ENCODE assay signal across 16 cellular contexts in the genomic region with DNA sequence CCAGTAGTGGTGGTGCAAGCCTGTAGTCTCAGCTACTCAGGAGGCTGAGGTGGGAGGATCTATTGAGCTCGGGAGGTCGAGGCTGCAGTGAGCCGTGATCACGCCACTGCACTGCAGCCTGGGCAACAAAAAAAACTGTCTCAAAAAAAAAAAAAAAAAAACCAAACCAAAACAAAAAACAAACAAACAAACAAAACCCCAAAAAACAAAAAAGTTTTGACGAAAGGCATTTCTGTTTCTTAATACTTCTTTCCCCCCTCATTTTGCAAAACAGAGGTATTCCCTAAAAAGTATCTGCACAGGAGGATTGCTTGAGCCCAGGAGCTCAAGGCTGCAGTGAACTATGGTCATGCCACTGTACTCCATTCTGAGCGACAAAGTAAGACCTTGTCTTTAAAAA. TPM values are rescaled to one million over a fixed set of nuclear protein-coding genes. Genes with fewer than 3 reads are reported as not detected.
DNase-seq lines count a peak whose midpoint lies in the region; ATAC-seq, FAIRE-seq and TF ChIP-seq lines count a peak whose summit lies in the region.
"Had no signal": no experiment of that assay in that cellular context is flagged by ENCODE, and none has a peak within 500 bp of the region (broad histone marks: within the 10 kb centered on the region; RNA-seq: fewer than 3 reads in every experiment).

No MANE protein-coding gene starts in this region.

- intact Hi-C loops in GM12878 (cut with micrococcal nuclease; ENCODE audit: unreplicated experiment), result loop anchor here (10.0 kb wide), 1 partner anchor 126 kb away; a partner anchor contains a TSS
- intact Hi-C loops in thyroid gland (cut with DNase I), result no loop called here

- H3K36me3 ChIP-seq in OCI-LY3 (replicated peaks; ENCODE audit: low read depth, low read length) (peaks cover 10% of the 10 kb centered on the region), GM12878 (ENCODE audit: control insufficient read depth in 2 of 2, insufficient read depth in 2 of 2, low read length in 1 of 2) (peaks cover 0 to 5% of the 10 kb centered on the region in 2 experiments; a peak in 1 of 4 replicates), thyroid gland (no peaks in the 10 kb centered on the region)

- POLR2A ChIA-PET in GM12878 (lab: Charles Lee), result interaction anchor here (0.7 to 1.7 kb wide), 3 partner anchors 11 to 323 kb away, joined by 3 to 5 read pairs (median 3); a partner anchor contains a TSS

- peak overlapping the region; percentile 22 for H3K27ac Mint-ChIP-seq in stimulated activated naive CD8-positive, alpha-beta T cell treated with anti-CD3 and anti-CD28 coated beads, Interleukin-15, Interleukin-2, amounts not matched to agents 100 ng/mL and 50 ng/mL, for 24 hours

- no TSS peak for BruUV-seq in GM12878 (replicated peaks; lab: Mats Ljungman, UMichigan)

- H3K4me3 ChIP-seq in OCI-LY3 (ENCODE audit: low read length) (no peak overlapping the region), GM12878 (no peak overlapping the region), thyroid gland (replicated peaks in 1 of 3) (no peak overlapping the region)
- H3K4me3 ChIP-seq: ascending aorta, lung had no signal

- in situ Hi-C loops in GM12878 (cut with MboI), result no loop called here

- H3K79me2 ChIP-seq in OCI-LY3 (ENCODE audit: low read length), result peaks cover 99% of the 10 kb centered on the region
- peaks cover 75% of the 10 kb centered on the region for H3K79me2 ChIP-seq in GM12878 (ENCODE audit: control insufficient read depth, insufficient read depth, low read length)

- TF ChIP-seq RAD21 in GM12878 (IDR thresholded peaks at IDR 0.05; ENCODE audit: insufficient read depth, low read depth, low read length), result no peak

- CTCF ChIA-PET in GM12878 (lab: Yijun Ruan, JAX), result interaction anchor here (1.6 kb wide), 1 partner anchor 241 kb away, joined by 3 read pairs; no protein-coding TSS in a partner anchor

- no peak for TF ChIP-seq EP300 in GM12878 (IDR thresholded peaks at IDR 0.05; ENCODE audit: borderline replicate concordance in 1 of 2, control insufficient read depth in 1 of 2, low read depth in 2 of 2, low read length in 2 of 2)

- no peaks in the 10 kb centered on the region for H3K27me3 Mint-ChIP-seq in stimulated activated naive CD8-positive, alpha-beta T cell treated with anti-CD3 and anti-CD28 coated beads, Interleukin-15, Interleukin-2, amounts not matched to agents 100 ng/mL and 50 ng/mL, for 24 hours

- no peaks in the 10 kb centered on the region for H3K9me3 Mint-ChIP-seq in stimulated activated naive CD8-positive, alpha-beta T cell treated with anti-CD3 and anti-CD28 coated beads, Interleukin-15, Interleukin-2, amounts not matched to agents 100 ng/mL and 50 ng/mL, for 24 hours

- RAD21 ChIA-PET in GM12878 (lab: Charles Lee; ENCODE audit: unreplicated experiment), result no interaction called here

- H3K4me2 ChIP-seq in OCI-LY3 (ENCODE audit: low read length), result peak overlapping the region; percentile 64; the same call in 1 of the 2 replicates
- no peak overlapping the region for H3K4me2 ChIP-seq in GM12878 (ENCODE audit: control insufficient read depth, insufficient read depth)

- H3K27ac ChIP-seq in OCI-LY3 (ENCODE audit: low read length), result peak overlapping the region; percentile 74
- 0 out of 2 replicates have a peak overlapping the region, but pooled peaks have one; percentile 18 for H3K27ac ChIP-seq in GM12878 (ENCODE audit: control insufficient read depth, insufficient read depth)
- peak overlapping the region in 2 of 3 donors; percentile 3 to 91 for H3K27ac ChIP-seq in thyroid gland
- H3K27ac ChIP-seq: ascending aorta had no signal

- H3K27me3 ChIP-seq in OCI-LY3 (ENCODE audit: low read depth, low read length) (no peaks in the 10 kb centered on the region), GM12878 (replicated peaks in 1 of 2; ENCODE audit: control insufficient read depth in 2 of 2, insufficient read depth in 2 of 2, low read length in 1 of 2) (no peaks in the 10 kb centered on the region), thyroid gland (no peaks in the 10 kb centered on the region)
- H3K27me3 ChIP-seq: ascending aorta had no signal

- peaks cover 21% of the 10 kb centered on the region for H3K36me3 Mint-ChIP-seq in stimulated activated naive CD8-positive, alpha-beta T cell treated with anti-CD3 and anti-CD28 coated beads, Interleukin-15, Interleukin-2, amounts not matched to agents 100 ng/mL and 50 ng/mL, for 24 hours (ENCODE audit: low read depth)

- no peaks in the 10 kb centered on the region for H3K9me3 ChIP-seq in OCI-LY3 (ENCODE audit: insufficient read depth, low read length)
- H3K9me3 ChIP-seq in GM12878 (replicated peaks; ENCODE audit: control insufficient read depth, insufficient read depth, low read length), result no peaks in the 10 kb centered on the region; the same call in 2 of the 3 replicates
- H3K9me3 ChIP-seq in thyroid gland, result no peaks in the 10 kb centered on the region
- H3K9me3 ChIP-seq: ascending aorta had no signal

- H4K20me1 ChIP-seq in OCI-LY3 (ENCODE audit: insufficient read depth, low read length), result peaks cover 73% of the 10 kb centered on the region
- no peaks in the 10 kb centered on the region for H4K20me1 ChIP-seq in GM12878 (ENCODE audit: control insufficient read depth, insufficient read depth)

- SMC1A ChIA-PET in GM12878 (lab: Charles Lee; ENCODE audit: uncharacterized antibody, unreplicated experiment), result interaction anchor here (0.9 to 1.0 kb wide), 2 partner anchors 33 to 50 kb away, joined by 3 read pairs; no protein-coding TSS in a partner anchor

- H2AFZ ChIP-seq in OCI-LY3 (ENCODE audit: low read depth, low read length) (no peak overlapping the region), GM12878 (ENCODE audit: control insufficient read depth, low read depth, low read length) (no peak overlapping the region)

- H3K9ac ChIP-seq in OCI-LY3 (ENCODE audit: low read length) (no peak overlapping the region), GM12878 (ENCODE audit: control insufficient read depth, insufficient read depth, low read length) (no peak overlapping the region)

- DNase-seq in stimulated activated naive CD8-positive, alpha-beta T cell treated with anti-CD3 and anti-CD28 coated beads, Interleukin-15, Interleukin-2, amounts not matched to agents 100 U/mL and 50 U/mL, for 24 hours, result no peak
- DNase-seq in GM12878 (ENCODE audit: low read depth, low spot score), result no peak
- no peak for DNase-seq in thyroid gland
- no peak for DNase-seq in effector CD4-positive, alpha-beta T cell
- no peak for DNase-seq in dedifferentiated amniotic fluid mesenchymal stem cell (ENCODE audit: extremely low spot score)
- DNase-seq: Calu3, NCI-H1105, NCI-H510A, Right ventricle myocardium superior, substantia nigra had no signal

- TF ChIP-seq CTCF in OCI-LY3 (IDR thresholded peaks at IDR 0.05; ENCODE audit: low read depth, low read length) (no peak), GM12878 (IDR thresholded peaks at IDR 0.05 in 2 of 3, conservative IDR thresholded peaks at IDR 0.05 in 1 of 3; ENCODE audit: control insufficient read depth in 2 of 3, extremely low read depth in 1 of 3, insufficient read depth in 1 of 3, low read depth in 3 of 3, low read length in 3 of 3) (no peak), thyroid gland (IDR thresholded peaks at IDR 0.05) (no peak)

- no peak for TF ChIP-seq POLR2A in GM12878 (IDR thresholded peaks at IDR 0.05; ENCODE audit: low read depth, low read length)
- TF ChIP-seq POLR2A in thyroid gland (IDR thresholded peaks at IDR 0.05), result no peak

- no peak for FAIRE-seq in GM12878 (lab: Jason Lieb, UNC)
- FAIRE-seq: islet of Langerhans had no signal

- H3K4me1 Mint-ChIP-seq in stimulated activated naive CD8-positive, alpha-beta T cell treated with anti-CD3 and anti-CD28 coated beads, Interleukin-15, Interleukin-2, amounts not matched to agents 100 ng/mL and 50 ng/mL, for 24 hours (ENCODE audit: low read depth), result peaks cover 64% of the 10 kb centered on the region

- 67% methylated on average over 6 of the region's 6 CpGs for WGBS in GM12878 (ENCODE audit: insufficient coverage, insufficient replicate concordance, low lambda C conversion rate, missing lambda C conversion rate)
- WGBS in thyroid gland, 2 donors, result 91 to 92% methylated on average over 6 of the region's 6 CpGs

- H3K4me3 Mint-ChIP-seq in stimulated activated naive CD8-positive, alpha-beta T cell treated with anti-CD3 and anti-CD28 coated beads, Interleukin-15, Interleukin-2, amounts not matched to agents 100 ng/mL and 50 ng/mL, for 24 hours, result no peak overlapping the region

- H3K4me1 ChIP-seq in OCI-LY3 (ENCODE audit: low read length) (peaks cover 22% of the 10 kb centered on the region), GM12878 (ENCODE audit: control insufficient read depth, insufficient read depth, low read length) (peaks cover 11% of the 10 kb centered on the region), thyroid gland (peaks cover 70 to 77% of the 10 kb centered on the region in 2 donors)

- no peak for ATAC-seq in stimulated activated naive CD8-positive, alpha-beta T cell treated with anti-CD3 and anti-CD28 coated beads, Interleukin-15, Interleukin-2, amounts not matched to agents 100 U/mL and 50 U/mL, for 24 hours
- ATAC-seq in GM12878 (no peak), GM19023 (IDR thresholded peaks at IDR 0.05; ENCODE audit: unreplicated experiment) (no peak)

RNA-seq across cellular contexts. Expression of a gene that starts 11.2 kb away (rescaled TPM):
- 16.7 and 16.8 TPM in 2 replicates for total RNA-seq in GM12878 (2013; cell fraction: nucleolus; rRNA removed)
- total RNA-seq in GM12878 (2014; rRNA removed) (14.7 and 15.6 TPM in 2 replicates), GM12878 (2014; rRNA removed; fragmentation: Illumina TruSeq; extraction: Trizol) (12.6 and 13.5 TPM in 2 replicates), GM12878 (2021) (32.2 and 32.7 TPM in 2 replicates), thyroid gland (100 to 1,000 TPM in 2 of 4 donors, 10 to 100 TPM in 2; 63.8 to 139 (median 107) TPM)
- polyA plus RNA-seq in GM12878 (2011; ENCODE audit: low read depth), result 6.7 TPM
- polyA plus RNA-seq in GM12878 (2011; rRNA removed) (10.8 and 19.9 TPM in 2 replicates), GM12878 (2014; fragmentation: Illumina TruSeq; extraction: Trizol) (11.5 and 20.2 TPM in 2 replicates), GM12878 (2014; fragmentation: Nextera tagmentation; extraction: Ambion mirVana) (under 1 TPM; 0.34 to 0.60 TPM), GM12878 (2014; rRNA removed) (23.5 and 26.6 TPM in 2 replicates), GM12878 (2016; fragmentation: Nextera tagmentation; extraction: Ambion mirVana) (1 to 10 TPM; 2.1 to 2.8 TPM)
- 21.5 and 26.0 TPM in 2 replicates for polyA plus RNA-seq in GM12878 (2011; cell fraction: cytosol; rRNA removed)
- 28.7 and 32.1 TPM in 2 replicates for polyA plus RNA-seq in GM12878 (2011; cell fraction: nucleus; rRNA removed)
- 11.0 and 13.2 TPM in 2 replicates for polyA plus RNA-seq in GM12878 (2012)
- 27.6 and 31.8 TPM in 2 replicates for polyA minus RNA-seq in GM12878 (2011; rRNA and poly(A)+ RNA removed)
- polyA minus RNA-seq in GM12878 (2011; cell fraction: cytosol; rRNA and poly(A)+ RNA removed), result 9.1 and 12.8 TPM in 2 replicates
- 5.7 and 14.7 TPM in 2 replicates for polyA minus RNA-seq in GM12878 (2011; cell fraction: nucleus; rRNA and poly(A)+ RNA removed)

RNA-seq across cellular contexts. Expression of a gene that starts 12.0 kb away (rescaled TPM):
- total RNA-seq in GM12878 (2013; cell fraction: nucleolus; rRNA removed), result 5.7 and 6.6 TPM in 2 replicates
- total RNA-seq in GM12878 (2014; rRNA removed) (48.0 and 51.9 TPM in 2 replicates), GM12878 (2014; rRNA removed; fragmentation: Illumina TruSeq; extraction: Trizol) (55.9 and 58.1 TPM in 2 replicates), GM12878 (2021) (41.2 and 42.4 TPM in 2 replicates), thyroid gland (10 to 100 TPM; 37.5 to 69.3 (median 48.7) TPM)
- polyA plus RNA-seq in GM12878 (2011; ENCODE audit: low read depth), result 32.8 TPM
- polyA plus RNA-seq in GM12878 (2011; rRNA removed) (62.3 and 72.3 TPM in 2 replicates), GM12878 (2014; fragmentation: Illumina TruSeq; extraction: Trizol) (66.0 and 78.0 TPM in 2 replicates), GM12878 (2014; fragmentation: Nextera tagmentation; extraction: Ambion mirVana) (100 to 1,000 TPM; 180 to 207 TPM), GM12878 (2014; rRNA removed) (53.8 and 64.4 TPM in 2 replicates), GM12878 (2016; fragmentation: Nextera tagmentation; extraction: Ambion mirVana) (100 to 1,000 TPM; 124 to 131 TPM)
- 33.8 and 45.2 TPM in 2 replicates for polyA plus RNA-seq in GM12878 (2011; cell fraction: cytosol; rRNA removed)
- polyA plus RNA-seq in GM12878 (2011; cell fraction: nucleus; rRNA removed), result 21.5 and 26.3 TPM in 2 replicates
- polyA plus RNA-seq in GM12878 (2012), result 36.6 and 36.9 TPM in 2 replicates
- polyA minus RNA-seq in GM12878 (2011; rRNA and poly(A)+ RNA removed), result 18.1 and 18.3 TPM in 2 replicates
- polyA minus RNA-seq in GM12878 (2011; cell fraction: cytosol; rRNA and poly(A)+ RNA removed), result 8.8 and 10.3 TPM in 2 replicates
- polyA minus RNA-seq in GM12878 (2011; cell fraction: nucleus; rRNA and poly(A)+ RNA removed), result 5.6 and 8.9 TPM in 2 replicates

RNA-seq across cellular contexts. Expression of a gene that starts 27.2 kb away (rescaled TPM):
- total RNA-seq in GM12878 (2013; cell fraction: nucleolus; rRNA removed), result 26.8 and 32.5 TPM in 2 replicates
- total RNA-seq in GM12878 (2014; rRNA removed) (30.1 and 31.6 TPM in 2 replicates), GM12878 (2014; rRNA removed; fragmentation: Illumina TruSeq; extraction: Trizol) (17.3 TPM in 2 replicates), GM12878 (2021) (21.4 and 21.6 TPM in 2 replicates), thyroid gland (10 to 100 TPM; 66.9 to 90.0 (median 83.1) TPM)
- 13.3 TPM for polyA plus RNA-seq in GM12878 (2011; ENCODE audit: low read depth)
- polyA plus RNA-seq in GM12878 (2011; rRNA removed) (39.9 and 40.8 TPM in 2 replicates), GM12878 (2014; fragmentation: Illumina TruSeq; extraction: Trizol) (20.8 and 21.0 TPM in 2 replicates), GM12878 (2014; fragmentation: Nextera tagmentation; extraction: Ambion mirVana) (10 to 100 TPM in 1 of 2 experiments, 1 to 10 TPM in 1; 6.7 to 10.9 TPM), GM12878 (2014; rRNA removed) (38.8 and 39.9 TPM in 2 replicates), GM12878 (2016; fragmentation: Nextera tagmentation; extraction: Ambion mirVana) (10 to 100 TPM; 38.2 to 47.0 TPM)
- polyA plus RNA-seq in GM12878 (2011; cell fraction: cytosol; rRNA removed), result 42.9 and 49.6 TPM in 2 replicates
- polyA plus RNA-seq in GM12878 (2011; cell fraction: nucleus; rRNA removed), result 18.1 and 18.8 TPM in 2 replicates
- 20.7 and 21.0 TPM in 2 replicates for polyA plus RNA-seq in GM12878 (2012)
- polyA minus RNA-seq in GM12878 (2011; rRNA and poly(A)+ RNA removed), result 41.0 and 51.5 TPM in 2 replicates
- polyA minus RNA-seq in GM12878 (2011; cell fraction: cytosol; rRNA and poly(A)+ RNA removed), result 10.1 and 10.2 TPM in 2 replicates
- 8.7 and 13.7 TPM in 2 replicates for polyA minus RNA-seq in GM12878 (2011; cell fraction: nucleus; rRNA and poly(A)+ RNA removed)

RNA-seq across cellular contexts. Expression of a gene that starts 58.7 kb away (rescaled TPM):
- 37.0 and 38.0 TPM in 2 replicates for total RNA-seq in GM12878 (2013; cell fraction: nucleolus; rRNA removed)
- total RNA-seq in GM12878 (2014; rRNA removed) (73.3 and 74.6 TPM in 2 replicates), GM12878 (2014; rRNA removed; fragmentation: Illumina TruSeq; extraction: Trizol) (73.7 and 79.0 TPM in 2 replicates), GM12878 (2021) (67.2 and 67.5 TPM in 2 replicates), thyroid gland (10 to 100 TPM; 29.3 to 52.7 (median 44.2) TPM)
- polyA plus RNA-seq in GM12878 (2011; ENCODE audit: low read depth), result 43.2 TPM
- polyA plus RNA-seq in GM12878 (2011; rRNA removed) (75.4 and 98.7 TPM in 2 replicates), GM12878 (2014; fragmentation: Illumina TruSeq; extraction: Trizol) (140 and 145 TPM in 2 replicates), GM12878 (2014; fragmentation: Nextera tagmentation; extraction: Ambion mirVana) (100 to 1,000 TPM; 128 to 143 TPM), GM12878 (2014; rRNA removed) (97.3 and 106 TPM in 2 replicates), GM12878 (2016; fragmentation: Nextera tagmentation; extraction: Ambion mirVana) (100 to 1,000 TPM; 140 to 143 TPM)
- polyA plus RNA-seq in GM12878 (2011; cell fraction: cytosol; rRNA removed), result 140 and 141 TPM in 2 replicates
- 90.6 and 105 TPM in 2 replicates for polyA plus RNA-seq in GM12878 (2011; cell fraction: nucleus; rRNA removed)
- polyA plus RNA-seq in GM12878 (2012), result 63.7 and 80.1 TPM in 2 replicates
- 101 and 104 TPM in 2 replicates for polyA minus RNA-seq in GM12878 (2011; rRNA and poly(A)+ RNA removed)
- polyA minus RNA-seq in GM12878 (2011; cell fraction: cytosol; rRNA and poly(A)+ RNA removed), result 28.6 and 31.5 TPM in 2 replicates
- polyA minus RNA-seq in GM12878 (2011; cell fraction: nucleus; rRNA and poly(A)+ RNA removed), result 22.7 and 42.6 TPM in 2 replicates

RNA-seq across cellular contexts. Expression of a gene that starts 59.4 kb away (rescaled TPM):
- 42.6 and 46.5 TPM in 2 replicates for total RNA-seq in GM12878 (2013; cell fraction: nucleolus; rRNA removed)
- 46.9 and 53.0 TPM in 2 replicates for total RNA-seq in GM12878 (2014; rRNA removed)
- 40.0 and 40.8 TPM in 2 replicates for total RNA-seq in GM12878 (2014; rRNA removed; fragmentation: Illumina TruSeq; extraction: Trizol)
- 45.4 and 49.3 TPM in 2 replicates for total RNA-seq in GM12878 (2021)
- 21.3 TPM for polyA plus RNA-seq in GM12878 (2011; ENCODE audit: low read depth)
- polyA plus RNA-seq in GM12878 (2011; rRNA removed), result 88.5 and 124 TPM in 2 replicates
- 49.6 and 68.6 TPM in 2 replicates for polyA plus RNA-seq in GM12878 (2011; cell fraction: cytosol; rRNA removed)
- 112 and 139 TPM in 2 replicates for polyA plus RNA-seq in GM12878 (2011; cell fraction: nucleus; rRNA removed)
- 28.1 and 36.6 TPM in 2 replicates for polyA plus RNA-seq in GM12878 (2012)
- 63.1 and 69.7 TPM in 2 replicates for polyA plus RNA-seq in GM12878 (2014; fragmentation: Illumina TruSeq; extraction: Trizol)
- polyA plus RNA-seq in GM12878 (2014; fragmentation: Nextera tagmentation; extraction: Ambion mirVana), result 10 to 100 TPM; 42.8 to 51.2 TPM
- 55.5 and 59.3 TPM in 2 replicates for polyA plus RNA-seq in GM12878 (2014; rRNA removed)
- 10 to 100 TPM; 79.1 to 83.4 TPM for polyA plus RNA-seq in GM12878 (2016; fragmentation: Nextera tagmentation; extraction: Ambion mirVana)
- 51.1 and 52.3 TPM in 2 replicates for polyA minus RNA-seq in GM12878 (2011; rRNA and poly(A)+ RNA removed)
- 15.9 and 17.4 TPM in 2 replicates for polyA minus RNA-seq in GM12878 (2011; cell fraction: cytosol; rRNA and poly(A)+ RNA removed)
- polyA minus RNA-seq in GM12878 (2011; cell fraction: nucleus; rRNA and poly(A)+ RNA removed), result 29.9 and 65.0 TPM in 2 replicates
- 1 to 10 TPM in 2 of 4 donors, under 1 TPM in 1, not detected in 1; 0.24 to 1.9 (median 1.7) TPM for total RNA-seq in thyroid gland
- total RNA-seq: ascending aorta had no signal

Comparison
In these comparisons a context has a peak if more than half of its experiments do, and no peak if none do; other contexts are left out.
1. H3K27ac ChIP-seq: peak in every context shown above with its lines; median percentile 74 in OCI-LY3; 47 in thyroid gland; 18 in GM12878.